9 cellular contexts compared by ENCODE assay signal in genomic region chr10:12628964-12629766, GRCh38.
DNase-seq lines count a peak whose midpoint lies in the region; ATAC-seq and TF ChIP-seq lines count a peak whose summit lies in the region.
"Had no signal": no experiment of that assay in that cellular context is flagged by ENCODE, and none has a peak within 500 bp of the region (broad histone marks: within the 10 kb centered on the region; RNA-seq: fewer than 3 reads in every experiment).

No MANE protein-coding gene starts in this region.

- H3K27ac Mint-ChIP-seq in WTC11: no peak overlapping the region

- H3K4me1 Mint-ChIP-seq in WTC11: peaks cover 18% of the 10 kb centered on the region

- peak overlapping the region; percentile 74 to 85 for H3K27ac ChIP-seq in mucosa of rectum (ENCODE audit: low read depth in 2 of 2, low read length in 2 of 2)

- POLR2A ChIA-PET in WTC11 (lab: Charles Lee): no interaction called here

- peaks cover 15% of the 10 kb centered on the region for H3K36me3 Mint-ChIP-seq in WTC11

- ATAC-seq in WTC11 (no peak; the same call in 1 of the 2 replicates), HG03139 (IDR thresholded peaks at IDR 0.05; ENCODE audit: unreplicated experiment) (no peak), GM21737 (IDR thresholded peaks at IDR 0.05; ENCODE audit: unreplicated experiment) (no peak)

- TF ChIP-seq CTCF in WTC11 (IDR thresholded peaks at IDR 0.05): no peak

- peak overlapping the region; percentile 1 to 55 for H3K9ac ChIP-seq in mucosa of rectum (ENCODE audit: low read depth in 1 of 2, low read length in 2 of 2)

- H3K4me1 ChIP-seq in mucosa of rectum (ENCODE audit: control insufficient read depth in 2 of 2, insufficient read depth in 2 of 2, low read length in 2 of 2): peaks cover 19 to 36% of the 10 kb centered on the region in 2 donors

- no peaks in the 10 kb centered on the region for H3K9me3 ChIP-seq in mucosa of rectum (ENCODE audit: control insufficient read depth in 2 of 2, low read length in 2 of 2)

- CTCF ChIA-PET in WTC11 (lab: Charles Lee): interaction anchor here (1.1 kb wide), 1 partner anchor 28 kb away, joined by 6 read pairs; no protein-coding TSS in a partner anchor

- H3K4me3 ChIP-seq in mucosa of rectum (ENCODE audit: low read length in 2 of 2): peak overlapping the region in 1 of 2 donors; percentile 10

- peak; percentile 76 for DNase-seq in DMS53 treated with DMSO at 0.1 percent for 48 hours (lab: John Stamatoyannopoulos, UW; ENCODE audit: unreplicated experiment)
- DNase-seq in NCI-H2029 (lab: John Stamatoyannopoulos, UW): peak; percentile 5
- DNase-seq in WTC11 (ENCODE audit: low spot score): no peak
- no peak for DNase-seq in GDM1 (lab: John Stamatoyannopoulos, UW)
- no peak for DNase-seq in iPS-NIHi7 (ENCODE audit: extremely low spot score)
- DNase-seq: activated CD4-positive, CD25-positive, alpha-beta regulatory T cell had no signal

- no peaks in the 10 kb centered on the region for H3K36me3 ChIP-seq in mucosa of rectum (ENCODE audit: control insufficient read depth in 2 of 2, insufficient read depth in 2 of 2, low read length in 2 of 2)

- H3K27me3 ChIP-seq in mucosa of rectum (ENCODE audit: control insufficient read depth in 2 of 2, insufficient read depth in 2 of 2, low read length in 2 of 2): no peaks in the 10 kb centered on the region

- H3K9me3 Mint-ChIP-seq in WTC11: peaks cover 18% of the 10 kb centered on the region

- H3K4me3 Mint-ChIP-seq in WTC11: no peak overlapping the region

- H3K27me3 Mint-ChIP-seq in WTC11 (ENCODE audit: low read depth): no peaks in the 10 kb centered on the region

TF ChIP-seq in WTC11, 78 proteins besides CTCF, POLR2A, EP300 and RAD21:
- TF ChIP-seq PRDM15 (CRISPR knock-in tag; IDR thresholded peaks at IDR 0.05) (peak; percentile 76), ELF4 (CRISPR knock-in tag; IDR thresholded peaks at IDR 0.05; ENCODE audit: low read depth) (no peak)

Comparison
In these comparisons a context has a peak if more than half of its experiments do, and no peak if none do; other contexts are left out.
1. DNase-seq: peak in DMS53 treated with DMSO at 0.1 percent for 48 hours (single experiment) and NCI-H2029 (single experiment); none in WTC11 (single experiment), GDM1 (single experiment) and iPS-NIHi7 (single experiment).